Comparison of ENCODE assay signal across 9 cellular contexts in the genomic region with DNA sequence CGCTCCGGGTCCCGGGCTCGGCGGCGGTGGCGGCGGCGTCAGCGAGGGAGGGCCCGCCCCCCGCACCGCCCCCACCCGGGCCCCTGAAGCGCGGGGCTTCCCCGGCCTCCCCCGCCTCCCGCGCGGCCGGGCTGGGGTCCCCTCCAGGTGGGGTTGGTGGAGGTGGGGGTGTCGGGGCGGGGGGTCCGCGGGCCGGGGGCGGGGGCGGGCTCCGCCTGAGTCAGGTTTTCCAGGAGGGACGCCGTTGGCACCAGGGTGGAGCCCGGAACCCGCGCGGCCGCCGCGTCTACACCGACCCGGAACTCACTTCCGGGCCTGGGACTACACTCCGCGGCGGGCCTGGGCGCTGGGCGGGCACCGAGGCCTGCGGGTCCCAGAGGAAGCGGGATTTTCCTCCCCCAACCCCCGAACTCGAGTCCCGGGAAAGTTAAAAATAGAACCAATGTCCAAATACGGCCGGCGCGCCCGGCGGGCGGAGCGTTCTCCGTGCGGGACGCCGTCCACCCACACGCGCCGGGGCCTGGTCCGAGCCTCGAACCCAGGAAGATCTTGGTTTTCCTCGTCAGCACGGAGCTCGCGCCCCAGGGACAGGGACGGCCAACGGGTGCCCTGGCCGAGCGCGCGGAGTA. TPM values are rescaled to one million over a fixed set of nuclear protein-coding genes. Genes with fewer than 3 reads are reported as not detected.
A peak's percentile ranks its signal among the peaks of the same experiment; 100 is the strongest.
DNase-seq lines count a peak whose midpoint lies in the region; ATAC-seq, FAIRE-seq and TF ChIP-seq lines count a peak whose summit lies in the region.
"Had no signal": no experiment of that assay in that cellular context is flagged by ENCODE, and none has a peak within 500 bp of the region (broad histone marks: within the 10 kb centered on the region; RNA-seq: fewer than 3 reads in every experiment).

No MANE protein-coding gene starts in this region.

- no TSS peak for BruUV-seq in HepG2 (replicated peaks; lab: Mats Ljungman, UMichigan)

- CTCF ChIA-PET in HepG2 (lab: Yijun Ruan, JAX; ENCODE audit: low intra/inter-chr PET ratio, low total read pairs): no interaction called here

- 0 out of 4 replicates have a peak, but pooled peaks of 1 of the 2 experiments have one; percentile 14 for TF ChIP-seq POLR2A in HepG2 (IDR thresholded peaks at IDR 0.05; ENCODE audit: insufficient read depth in 1 of 2, low read depth in 2 of 2, low read length in 2 of 2)

- intact Hi-C loops in HepG2 (cut with micrococcal nuclease; ENCODE audit: unreplicated experiment): no loop called here

- H3K9me3 ChIP-seq in HepG2 (ENCODE audit: low read length): no peaks in the 10 kb centered on the region

- H3K27ac ChIP-seq in HepG2 (ENCODE audit: extremely low read length, insufficient read depth, low read length): peak overlapping the region; percentile 51

- TF ChIP-seq CTCF in GM13977 (IDR thresholded peaks at IDR 0.05; ENCODE audit: extremely low read depth, insufficient read depth, missing control alignments) (no peak), choroid plexus epithelial cell (conservative IDR thresholded peaks at IDR 0.05; ENCODE audit: low read depth, low read length) (no peak), HepG2 (CRISPR knock-in tag; IDR thresholded peaks at IDR 0.05) (no peak)

- peaks cover 18% of the 10 kb centered on the region for H3K79me2 ChIP-seq in HepG2 (ENCODE audit: insufficient read depth, low read length)

- H3K9ac ChIP-seq in HepG2 (ENCODE audit: insufficient read depth, low read depth, low read length): peak overlapping the region; percentile 77

- in situ Hi-C loops in GM13977 (cut with MboI; ENCODE audit: low pct_unique_long_range_greater_than_20kb, low sequenced_read_pairs, unreplicated experiment) (no loop called here), HepG2 (cut with HindIII; ENCODE audit: extremely low pct_ligation_motif_present, low pct_unique_long_range_greater_than_20kb) (no loop called here)

- no peaks in the 10 kb centered on the region for H4K20me1 ChIP-seq in HepG2 (ENCODE audit: insufficient read depth, low read length)

- DNase-seq in GM13977 (ENCODE audit: low spot score) (peak; percentile 88), HT-29 (ENCODE audit: low spot score) (peak; percentile 32), choroid plexus epithelial cell (ENCODE audit: low read depth) (peak; percentile 41), HepG2 (ENCODE audit: low spot score) (no peak), NCI-H2107 treated with DMSO at 0.1 percent for 48 hours (lab: John Stamatoyannopoulos, UW; ENCODE audit: unreplicated experiment) (no peak)
- peak; percentile 19 for DNase-seq in activated CD4-positive, CD25-positive, alpha-beta regulatory T cell treated with anti-CD3 and anti-CD28 coated beads, Interleukin-2, amount 50 U/mL, for 16 hours (ENCODE audit: low read depth, low spot score)
- peak; percentile 55 to 62 for DNase-seq in stimulated activated CD8-positive, alpha-beta memory T cell treated with anti-CD3 and anti-CD28 coated beads, Interleukin-15, amount 100 ng/mL, for 4 hours (ENCODE audit: low read depth in 2 of 2)

- peak overlapping the region; percentile 69 for H3K4me3 ChIP-seq in choroid plexus epithelial cell (ENCODE audit: low read depth, low read length)
- H3K4me3 ChIP-seq in HepG2 (replicated peaks in 1 of 3; ENCODE audit: insufficient read depth in 1 of 3, low read depth in 2 of 3, low read length in 3 of 3): peak overlapping the region; percentile 77 to 82 (median 79); a peak in 4 of 6 replicates

- H3K36me3 ChIP-seq in HepG2 (replicated peaks in 1 of 2; ENCODE audit: control insufficient read depth in 1 of 2, insufficient read depth in 2 of 2, low read length in 2 of 2): peaks cover 5 to 17% of the 10 kb centered on the region in 2 experiments; a peak in 4 of 5 replicates

- 0 out of 2 replicates have a peak, but pooled peaks have one; percentile 9 for TF ChIP-seq RAD21 in HepG2 (CRISPR knock-in tag; IDR thresholded peaks at IDR 0.05)

- ATAC-seq in HepG2 (peak; percentile 10; the same call in 1 of the 3 replicates), GM21390 (IDR thresholded peaks at IDR 0.05; ENCODE audit: unreplicated experiment) (no peak)

- H3K4me2 ChIP-seq in HepG2 (ENCODE audit: low read depth, low read length): peak overlapping the region; percentile 59

- H3K4me1 ChIP-seq in HepG2 (ENCODE audit: insufficient read depth, low read length): peaks cover 41% of the 10 kb centered on the region

- H3K27me3 ChIP-seq in HepG2 (ENCODE audit: control insufficient read depth in 1 of 2, insufficient read depth in 2 of 2, low read length in 2 of 2): no peaks in the 10 kb centered on the region; a peak in 1 of 5 replicates

- no peak for FAIRE-seq in HepG2 (lab: Jason Lieb, UNC)
- FAIRE-seq: colon had no signal

- no peak for TF ChIP-seq EP300 in HepG2 (IDR thresholded peaks at IDR 0.05; ENCODE audit: low read depth in 2 of 2, low read length in 2 of 2)
- TF ChIP-seq EP300 in HepG2 (CRISPR knock-in tag; IDR thresholded peaks at IDR 0.05; ENCODE audit: borderline replicate concordance): no peak

- WGBS in HepG2 (ENCODE audit: low lambda C conversion rate): 13% methylated on average over 8 of the region's 80 CpGs

- POLR2A ChIA-PET in HepG2 (lab: Yijun Ruan, JAX): interaction anchor here (1.0 kb wide), 1 partner anchor 30 kb away, joined by 4 read pairs; the partner anchor contains the start of gene CRK

- H2AFZ ChIP-seq in HepG2 (ENCODE audit: low read length): no peak overlapping the region

RNA-seq across cellular contexts. Expression of gene MYO1C, which starts 6.6 kb away (rescaled TPM):
- 188 and 200 TPM in 2 replicates for total RNA-seq in HT-29 (2014; rRNA removed; shearing (Covaris generic))
- total RNA-seq in HepG2 (2016; rRNA removed; fragmentation: Illumina TruSeq; extraction: Trizol): 22.7 and 27.9 TPM in 2 replicates
- total RNA-seq in HepG2 (2016; cell fraction: cytosol; rRNA removed; fragmentation: Illumina TruSeq; extraction: Trizol; ENCODE audit: low read depth): 4.3 and 4.7 TPM in 2 replicates
- total RNA-seq in HepG2 (2016; cell fraction: insoluble cytoplasmic fraction; rRNA removed; fragmentation: Illumina TruSeq; extraction: Trizol): 22.1 and 22.8 TPM in 2 replicates
- 12.6 and 13.8 TPM in 2 replicates for total RNA-seq in HepG2 (2016; cell fraction: membrane; rRNA removed; fragmentation: Illumina TruSeq; extraction: Trizol)
- 16.9 TPM in 2 replicates for total RNA-seq in HepG2 (2016; cell fraction: nucleus; rRNA removed; fragmentation: Illumina TruSeq; extraction: Trizol)
- 40.8 and 59.8 TPM in 2 replicates for polyA plus RNA-seq in HepG2 (2011; rRNA removed)
- polyA plus RNA-seq in HepG2 (2011; cell fraction: cytosol; rRNA removed): 29.8 and 37.1 TPM in 2 replicates
- polyA plus RNA-seq in HepG2 (2011; cell fraction: nucleus; rRNA removed): 69.2 and 76.6 TPM in 2 replicates
- polyA plus RNA-seq in HepG2 (2012): 26.4 and 32.7 TPM in 2 replicates
- polyA plus RNA-seq in HepG2 (2016; cell fraction: cytosol; fragmentation: Illumina TruSeq; extraction: Trizol; ENCODE audit: low read depth): 3.1 and 3.2 TPM in 2 replicates
- 24.4 and 30.4 TPM in 2 replicates for polyA plus RNA-seq in HepG2 (2016; cell fraction: insoluble cytoplasmic fraction; fragmentation: Illumina TruSeq; extraction: Trizol; ENCODE audit: low read depth)
- polyA plus RNA-seq in HepG2 (2016; cell fraction: membrane; fragmentation: Illumina TruSeq; extraction: Trizol; ENCODE audit: low read depth): 10.0 and 10.4 TPM in 2 replicates
- polyA plus RNA-seq in HepG2 (2016; cell fraction: nucleus; fragmentation: Illumina TruSeq; extraction: Trizol; ENCODE audit: insufficient read depth, low read depth): 33.4 and 38.4 TPM in 2 replicates
- 118 and 247 TPM in 2 replicates for polyA minus RNA-seq in HepG2 (2011; rRNA and poly(A)+ RNA removed; ENCODE audit: low replicate concordance)
- polyA minus RNA-seq in HepG2 (2011; cell fraction: cytosol; rRNA and poly(A)+ RNA removed): 37.2 and 50.5 TPM in 2 replicates
- 49.2 and 53.7 TPM in 2 replicates for polyA minus RNA-seq in HepG2 (2011; cell fraction: nucleus; rRNA and poly(A)+ RNA removed)

RNA-seq across cellular contexts. Expression of gene CRK, which starts 29.8 kb away (rescaled TPM):
- 28.8 and 28.9 TPM in 2 replicates for total RNA-seq in HT-29 (2014; rRNA removed; shearing (Covaris generic))
- total RNA-seq in HepG2 (2016; rRNA removed; fragmentation: Illumina TruSeq; extraction: Trizol): 54.2 and 66.2 TPM in 2 replicates
- total RNA-seq in HepG2 (2016; cell fraction: cytosol; rRNA removed; fragmentation: Illumina TruSeq; extraction: Trizol; ENCODE audit: low read depth): 6.4 and 7.7 TPM in 2 replicates
- total RNA-seq in HepG2 (2016; cell fraction: insoluble cytoplasmic fraction; rRNA removed; fragmentation: Illumina TruSeq; extraction: Trizol): 55.2 and 65.5 TPM in 2 replicates
- 35.0 and 35.8 TPM in 2 replicates for total RNA-seq in HepG2 (2016; cell fraction: membrane; rRNA removed; fragmentation: Illumina TruSeq; extraction: Trizol)
- total RNA-seq in HepG2 (2016; cell fraction: nucleus; rRNA removed; fragmentation: Illumina TruSeq; extraction: Trizol): 21.6 and 23.7 TPM in 2 replicates
- 42.3 and 47.4 TPM in 2 replicates for polyA plus RNA-seq in HepG2 (2011; rRNA removed)
- 32.4 and 45.6 TPM in 2 replicates for polyA plus RNA-seq in HepG2 (2011; cell fraction: cytosol; rRNA removed)
- 7.9 and 11.0 TPM in 2 replicates for polyA plus RNA-seq in HepG2 (2011; cell fraction: nucleus; rRNA removed)
- 27.3 and 28.9 TPM in 2 replicates for polyA plus RNA-seq in HepG2 (2012)
- polyA plus RNA-seq in HepG2 (2016; cell fraction: cytosol; fragmentation: Illumina TruSeq; extraction: Trizol; ENCODE audit: low read depth): 3.5 and 3.6 TPM in 2 replicates
- polyA plus RNA-seq in HepG2 (2016; cell fraction: insoluble cytoplasmic fraction; fragmentation: Illumina TruSeq; extraction: Trizol; ENCODE audit: low read depth): 56.6 and 59.0 TPM in 2 replicates
- 19.4 and 19.8 TPM in 2 replicates for polyA plus RNA-seq in HepG2 (2016; cell fraction: membrane; fragmentation: Illumina TruSeq; extraction: Trizol; ENCODE audit: low read depth)
- polyA plus RNA-seq in HepG2 (2016; cell fraction: nucleus; fragmentation: Illumina TruSeq; extraction: Trizol; ENCODE audit: insufficient read depth, low read depth): 30.2 and 30.5 TPM in 2 replicates
- polyA minus RNA-seq in HepG2 (2011; rRNA and poly(A)+ RNA removed; ENCODE audit: low replicate concordance): 31.9 and 49.0 TPM in 2 replicates
- polyA minus RNA-seq in HepG2 (2011; cell fraction: cytosol; rRNA and poly(A)+ RNA removed): 31.0 and 34.3 TPM in 2 replicates
- 13.8 and 19.4 TPM in 2 replicates for polyA minus RNA-seq in HepG2 (2011; cell fraction: nucleus; rRNA and poly(A)+ RNA removed)

RNA-seq across cellular contexts. Expression of gene INPP5K, which starts 30.6 kb away (rescaled TPM):
- total RNA-seq in HT-29 (2014; rRNA removed; shearing (Covaris generic)): 51.5 and 75.5 TPM in 2 replicates
- total RNA-seq in HepG2 (2016; rRNA removed; fragmentation: Illumina TruSeq; extraction: Trizol): 4.3 and 4.8 TPM in 2 replicates
- 1.1 and 1.2 TPM in 2 replicates for total RNA-seq in HepG2 (2016; cell fraction: cytosol; rRNA removed; fragmentation: Illumina TruSeq; extraction: Trizol; ENCODE audit: low read depth)
- total RNA-seq in HepG2 (2016; cell fraction: insoluble cytoplasmic fraction; rRNA removed; fragmentation: Illumina TruSeq; extraction: Trizol): 3.0 and 4.9 TPM in 2 replicates
- total RNA-seq in HepG2 (2016; cell fraction: membrane; rRNA removed; fragmentation: Illumina TruSeq; extraction: Trizol): 3.8 TPM in 2 replicates
- total RNA-seq in HepG2 (2016; cell fraction: nucleus; rRNA removed; fragmentation: Illumina TruSeq; extraction: Trizol): 2.6 and 3.9 TPM in 2 replicates
- polyA plus RNA-seq in HepG2 (2011; rRNA removed): 9.3 and 9.6 TPM in 2 replicates
- polyA plus RNA-seq in HepG2 (2011; cell fraction: cytosol; rRNA removed): 7.3 and 11.5 TPM in 2 replicates
- 14.7 and 18.6 TPM in 2 replicates for polyA plus RNA-seq in HepG2 (2011; cell fraction: nucleus; rRNA removed)
- polyA plus RNA-seq in HepG2 (2012): 4.4 and 6.6 TPM in 2 replicates
- polyA plus RNA-seq in HepG2 (2016; cell fraction: cytosol; fragmentation: Illumina TruSeq; extraction: Trizol; ENCODE audit: low read depth): 1.7 and 3.1 TPM in 2 replicates
- polyA plus RNA-seq in HepG2 (2016; cell fraction: insoluble cytoplasmic fraction; fragmentation: Illumina TruSeq; extraction: Trizol; ENCODE audit: low read depth): 3.3 and 4.8 TPM in 2 replicates
- 3.5 and 4.2 TPM in 2 replicates for polyA plus RNA-seq in HepG2 (2016; cell fraction: membrane; fragmentation: Illumina TruSeq; extraction: Trizol; ENCODE audit: low read depth)
- polyA plus RNA-seq in HepG2 (2016; cell fraction: nucleus; fragmentation: Illumina TruSeq; extraction: Trizol; ENCODE audit: insufficient read depth, low read depth): 8.4 and 9.9 TPM in 2 replicates
- 26.2 and 71.2 TPM in 2 replicates for polyA minus RNA-seq in HepG2 (2011; rRNA and poly(A)+ RNA removed; ENCODE audit: low replicate concordance)
- polyA minus RNA-seq in HepG2 (2011; cell fraction: cytosol; rRNA and poly(A)+ RNA removed): 6.0 and 7.6 TPM in 2 replicates
- 11.9 and 12.7 TPM in 2 replicates for polyA minus RNA-seq in HepG2 (2011; cell fraction: nucleus; rRNA and poly(A)+ RNA removed)

Comparison
In these comparisons a context has a peak if more than half of its experiments do, and no peak if none do; other contexts are left out.
1. DNase-seq: peak in GM13977 (single experiment), HT-29 (single experiment), activated CD4-positive, CD25-positive, alpha-beta regulatory T cell treated with anti-CD3 and anti-CD28 coated beads, Interleukin-2, amount 50 U/mL, for 16 hours (single experiment), choroid plexus epithelial cell (single experiment) and stimulated activated CD8-positive, alpha-beta memory T cell treated with anti-CD3 and anti-CD28 coated beads, Interleukin-15, amount 100 ng/mL, for 4 hours (2 of 2); none in HepG2 (single experiment) and NCI-H2107 treated with DMSO at 0.1 percent for 48 hours (single experiment).